Comparison of ENCODE assay signal across 1 cellular context in genomic region chr10:10798543-10799192, GRCh38.
TF ChIP-seq lines count a peak whose summit lies in the region.

No MANE protein-coding gene starts in this region.

TF ChIP-seq in IMR-90, 13 proteins besides CTCF, POLR2A, EP300 and RAD21 (continued from another document):
- no peak for TF ChIP-seq USF2 (IDR thresholded peaks at IDR 0.05; ENCODE audit: low read depth, low read length)
- no peak for TF ChIP-seq FOS (IDR thresholded peaks at IDR 0.05; ENCODE audit: low read depth, low read length)
- no peak for TF ChIP-seq CHD1 (IDR thresholded peaks at IDR 0.05; ENCODE audit: low read depth, low read length)
- no peak for TF ChIP-seq BHLHE40 (IDR thresholded peaks at IDR 0.05; ENCODE audit: low read depth, low read length)
TF ChIP-seq in IMR-90: peak in this region for 0.
